Comparison of ENCODE assay signal across 9 cellular contexts in the genomic region with DNA sequence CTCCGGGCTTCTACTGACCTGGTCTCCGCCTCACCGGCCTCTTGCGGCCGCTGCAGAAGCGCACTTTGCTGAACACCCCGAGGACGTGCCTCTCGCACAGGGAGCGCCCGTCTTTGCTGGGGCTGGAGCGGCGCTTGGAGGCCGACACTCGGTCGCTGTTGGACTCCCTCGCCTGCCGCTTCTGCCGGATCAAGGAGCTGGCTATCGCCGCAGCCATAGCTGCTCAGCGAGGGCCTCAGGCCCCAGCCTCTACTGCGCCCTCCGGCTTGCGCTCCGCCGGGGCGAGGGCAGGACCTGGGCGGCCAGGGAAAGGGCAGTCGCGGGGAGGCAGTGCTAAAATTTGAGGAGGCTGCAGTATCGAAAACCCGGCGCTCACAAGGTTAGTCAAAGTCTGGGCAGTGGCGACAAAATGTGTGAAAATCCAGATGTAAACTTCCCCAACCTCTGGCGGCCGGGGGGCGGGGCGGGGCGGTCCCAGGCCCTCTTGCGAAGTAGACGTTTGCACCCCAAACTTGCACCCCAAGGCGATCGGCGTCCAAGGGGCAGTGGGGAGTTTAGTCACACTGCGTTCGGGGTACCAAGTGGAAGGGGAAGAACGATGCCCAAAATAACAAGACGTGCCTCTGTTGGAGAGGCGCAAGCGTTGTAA.
DNase-seq lines count a peak whose midpoint lies in the region; ATAC-seq, FAIRE-seq and TF ChIP-seq lines count a peak whose summit lies in the region.
"Had no signal": no experiment of that assay in that cellular context is flagged by ENCODE, and none has a peak within 500 bp of the region (broad histone marks: within the 10 kb centered on the region; RNA-seq: fewer than 3 reads in every experiment).

No MANE protein-coding gene starts in this region.

- H3K9me3 ChIP-seq in GM12878 (replicated peaks; ENCODE audit: control insufficient read depth, insufficient read depth, low read length) (no peaks in the 10 kb centered on the region), iPS-15b (ENCODE audit: control insufficient read depth, insufficient read depth, low read length) (no peaks in the 10 kb centered on the region), sigmoid colon (no peaks in the 10 kb centered on the region)

- H3K79me2 ChIP-seq in GM12878 (ENCODE audit: control insufficient read depth, insufficient read depth, low read length): no peaks in the 10 kb centered on the region

- RAD21 ChIA-PET in GM12878 (lab: Charles Lee; ENCODE audit: unreplicated experiment): no interaction called here

- H3K4me1 ChIP-seq in GM12878 (ENCODE audit: control insufficient read depth, insufficient read depth, low read length): no peaks in the 10 kb centered on the region
- H3K4me1 ChIP-seq in iPS-15b (ENCODE audit: control insufficient read depth, insufficient read depth, low read length): peaks cover 2% of the 10 kb centered on the region
- H3K4me1 ChIP-seq in sigmoid colon: peaks cover 0 to 26% (median 17%) of the 10 kb centered on the region in 4 donors

- no peaks in the 10 kb centered on the region for H3K36me3 ChIP-seq in GM12878 (ENCODE audit: control insufficient read depth in 2 of 2, insufficient read depth in 2 of 2, low read length in 1 of 2)
- H3K36me3 ChIP-seq in iPS-15b (ENCODE audit: control insufficient read depth, insufficient read depth, low read length): no peaks in the 10 kb centered on the region
- H3K36me3 ChIP-seq in sigmoid colon: no peaks in the 10 kb centered on the region

- H3K27ac ChIP-seq in GM12878 (ENCODE audit: control insufficient read depth, insufficient read depth) (no peak overlapping the region), sigmoid colon (peak overlapping the region in 1 of 4 donors; percentile 84)

- no peak overlapping the region for H2AFZ ChIP-seq in GM12878 (ENCODE audit: control insufficient read depth, low read depth, low read length)

- in situ Hi-C loops in GM12878 (cut with MboI): no loop called here

- TF ChIP-seq CTCF in GM20000 (IDR thresholded peaks at IDR 0.05; ENCODE audit: extremely low read depth, missing control alignments) (no peak), GM12878 (IDR thresholded peaks at IDR 0.05 in 2 of 3, conservative IDR thresholded peaks at IDR 0.05 in 1 of 3; ENCODE audit: control insufficient read depth in 2 of 3, extremely low read depth in 1 of 3, insufficient read depth in 1 of 3, low read depth in 3 of 3, low read length in 3 of 3) (no peak), sigmoid colon (IDR thresholded peaks at IDR 0.05) (no peak)

- 5% methylated on average over 48 of the region's 51 CpGs for WGBS in GM12878 (ENCODE audit: insufficient coverage, insufficient replicate concordance, low lambda C conversion rate, missing lambda C conversion rate)
- WGBS in sigmoid colon, 2 donors: 4 to 17% methylated on average over 51 of the region's 51 CpGs

- H3K4me3 ChIP-seq in GM12878 (no peak overlapping the region), iPS-15b (ENCODE audit: low read depth, low read length) (peak overlapping the region; percentile 70), sigmoid colon (peak overlapping the region; percentile 6 to 57 (median 49))

- SMC1A ChIA-PET in GM12878 (lab: Charles Lee; ENCODE audit: uncharacterized antibody, unreplicated experiment): no interaction called here

- no TSS peak for BruUV-seq in GM12878 (replicated peaks; lab: Mats Ljungman, UMichigan)

- TF ChIP-seq POLR2A in GM12878 (IDR thresholded peaks at IDR 0.05; ENCODE audit: low read depth, low read length) (no peak), sigmoid colon (IDR thresholded peaks at IDR 0.05) (no peak), GM18505 (IDR thresholded peaks at IDR 0.05; ENCODE audit: borderline replicate concordance, extremely low read depth, insufficient read depth, insufficient read length) (no peak)

- intact Hi-C loops in GM12878 (cut with micrococcal nuclease; ENCODE audit: unreplicated experiment): no loop called here
- intact Hi-C loops in sigmoid colon (cut with DNase I): no loop called here

- H3K27me3 ChIP-seq in GM12878 (replicated peaks in 1 of 2; ENCODE audit: control insufficient read depth in 2 of 2, insufficient read depth in 2 of 2, low read length in 1 of 2): peaks cover 6 to 7% of the 10 kb centered on the region in 2 experiments
- H3K27me3 ChIP-seq in iPS-15b (ENCODE audit: control insufficient read depth, insufficient read depth, low read length): peaks cover 69% of the 10 kb centered on the region
- H3K27me3 ChIP-seq in sigmoid colon: peaks cover 9 to 36% (median 15%) of the 10 kb centered on the region in 3 donors

- ATAC-seq in GM12878: no peak
- no peak for ATAC-seq in GM18505 (IDR thresholded peaks at IDR 0.05; ENCODE audit: unreplicated experiment)

- TF ChIP-seq EP300 in GM12878 (IDR thresholded peaks at IDR 0.05; ENCODE audit: borderline replicate concordance in 1 of 2, control insufficient read depth in 1 of 2, low read depth in 2 of 2, low read length in 2 of 2) (no peak), sigmoid colon (IDR thresholded peaks at IDR 0.05) (no peak)

- no peaks in the 10 kb centered on the region for H4K20me1 ChIP-seq in GM12878 (ENCODE audit: control insufficient read depth, insufficient read depth)

- TF ChIP-seq RAD21 in GM12878 (IDR thresholded peaks at IDR 0.05; ENCODE audit: insufficient read depth, low read depth, low read length): no peak

- H3K9ac ChIP-seq in GM12878 (ENCODE audit: control insufficient read depth, insufficient read depth, low read length) (no peak overlapping the region), iPS-15b (ENCODE audit: low read depth, low read length) (peak overlapping the region; percentile 37)

- CTCF ChIA-PET in GM12878 (lab: Yijun Ruan, JAX): no interaction called here

- POLR2A ChIA-PET in GM12878 (lab: Charles Lee): no interaction called here

- H3K4me2 ChIP-seq in GM12878 (ENCODE audit: control insufficient read depth, insufficient read depth): no peak overlapping the region

- DNase-seq in GM20000 (ENCODE audit: low spot score) (peak; percentile 16), GM12878 (ENCODE audit: low read depth, low spot score) (no peak), sigmoid colon (peak; percentile 64), T-helper 1 cell (no peak), NCI-H524 (lab: John Stamatoyannopoulos, UW) (no peak)
- no peak for DNase-seq in activated CD4-positive, CD25-positive, alpha-beta regulatory T cell treated with anti-CD3 and anti-CD28 coated beads, Interleukin-2, amount 50 U/mL, for 72 hours

- FAIRE-seq in GM12878 (lab: Jason Lieb, UNC): no peak
- FAIRE-seq: islet of Langerhans had no signal

TF ChIP-seq in GM12878, 131 proteins besides CTCF, POLR2A, EP300 and RAD21:
- TF ChIP-seq SUZ12 (IDR thresholded peaks at IDR 0.05; ENCODE audit: unreplicated experiment): peak; percentile 40
- TF ChIP-seq SP1 (IDR thresholded peaks at IDR 0.05; ENCODE audit: low read depth, low read length): no peak
- TF ChIP-seq RCOR1 (conservative IDR thresholded peaks at IDR 0.05; ENCODE audit: low read depth, low read length): no peak
- no peak for TF ChIP-seq RFX5 (IDR thresholded peaks at IDR 0.05; ENCODE audit: low read depth, low read length)

Comparison
In these comparisons a context has a peak if more than half of its experiments do, and no peak if none do; other contexts are left out.
1. DNase-seq: peak in GM20000 (single experiment) and sigmoid colon (single experiment); none in GM12878 (single experiment), activated CD4-positive, CD25-positive, alpha-beta regulatory T cell treated with anti-CD3 and anti-CD28 coated beads, Interleukin-2, amount 50 U/mL, for 72 hours (single experiment), T-helper 1 cell (0 of 5) and NCI-H524 (0 of 2).